ENCODE assay signal across 12 cellular contexts in genomic region chrX:1178580-1179057, GRCh38. TPM values are rescaled to one million over a fixed set of nuclear protein-coding genes. Genes with fewer than 3 reads are reported as not detected.
A peak's percentile ranks its signal among the peaks of the same experiment; 100 is the strongest.
DNase-seq lines count a peak whose midpoint lies in the region; ATAC-seq and TF ChIP-seq lines count a peak whose summit lies in the region.
"Had no signal": no experiment of that assay in that cellular context is flagged by ENCODE, and none has a peak within 500 bp of the region (broad histone marks: within the 10 kb centered on the region; RNA-seq: fewer than 3 reads in every experiment).

No MANE protein-coding gene starts in this region.

- intact Hi-C loops in activated T-helper 2 cell treated with anti-CD3 and anti-CD28 coated beads, Interferon-gamma antibody, Interleukin-2, Interleukin-4, amounts not matched to agents 10 μg/mL and 5 μg/mL and 100 μg/mL, durations not matched to agents 14 hours and 24 hours and 36 hours (cut with micrococcal nuclease) = no loop called here
- intact Hi-C loops in breast epithelium (cut with DNase I; ENCODE audit: low total_unique reads) = no loop called here

- H3K4me1 Mint-ChIP-seq in activated T-helper 2 cell treated with anti-CD3 and anti-CD28 coated beads, Interferon-gamma antibody, Interleukin-2, Interleukin-4, amounts not matched to agents 10 μg/mL and 5 μg/mL and 100 μg/mL, durations not matched to agents 14 hours and 24 hours and 36 hours (ENCODE audit: low read depth) = peaks cover 1% of the 10 kb centered on the region
- H3K4me1 Mint-ChIP-seq in mesothelial cell of epicardium = peaks cover 7% of the 10 kb centered on the region

- no peaks in the 10 kb centered on the region for H3K9me3 Mint-ChIP-seq in activated T-helper 2 cell treated with anti-CD3 and anti-CD28 coated beads, Interferon-gamma antibody, Interleukin-2, Interleukin-4, amounts not matched to agents 10 μg/mL and 5 μg/mL and 100 μg/mL, durations not matched to agents 14 hours and 24 hours and 36 hours
- H3K9me3 Mint-ChIP-seq in mesothelial cell of epicardium = no peaks in the 10 kb centered on the region

- H3K9me3 ChIP-seq in breast epithelium = no peaks in the 10 kb centered on the region

- no peaks in the 10 kb centered on the region for H3K4me1 ChIP-seq in breast epithelium

- H3K27ac Mint-ChIP-seq in activated T-helper 2 cell treated with anti-CD3 and anti-CD28 coated beads, Interferon-gamma antibody, Interleukin-2, Interleukin-4, amounts not matched to agents 10 μg/mL and 5 μg/mL and 100 μg/mL, durations not matched to agents 14 hours and 24 hours and 36 hours = no peak overlapping the region
- peak overlapping the region; percentile 64 for H3K27ac Mint-ChIP-seq in mesothelial cell of epicardium

- H3K27me3 ChIP-seq in breast epithelium = peaks cover 0 to 7% of the 10 kb centered on the region in 2 donors

- H3K27me3 Mint-ChIP-seq in activated T-helper 2 cell treated with anti-CD3 and anti-CD28 coated beads, Interferon-gamma antibody, Interleukin-2, Interleukin-4, amounts not matched to agents 10 μg/mL and 5 μg/mL and 100 μg/mL, durations not matched to agents 14 hours and 24 hours and 36 hours (ENCODE audit: low read depth) = no peaks in the 10 kb centered on the region
- H3K27me3 Mint-ChIP-seq in mesothelial cell of epicardium (ENCODE audit: low read depth) = no peaks in the 10 kb centered on the region

- H3K36me3 Mint-ChIP-seq in activated T-helper 2 cell treated with anti-CD3 and anti-CD28 coated beads, Interferon-gamma antibody, Interleukin-2, Interleukin-4, amounts not matched to agents 10 μg/mL and 5 μg/mL and 100 μg/mL, durations not matched to agents 14 hours and 24 hours and 36 hours (ENCODE audit: low read depth) = no peaks in the 10 kb centered on the region
- no peaks in the 10 kb centered on the region for H3K36me3 Mint-ChIP-seq in mesothelial cell of epicardium

- H3K27ac ChIP-seq in breast epithelium = no peak overlapping the region
- H3K27ac ChIP-seq: WERI-Rb-1 had no signal

- peak overlapping the region; percentile 38 for H3K4me3 ChIP-seq in HFF-Myc (replicated peaks; ENCODE audit: low read depth, low read length)
- no peak overlapping the region for H3K4me3 ChIP-seq in breast epithelium

- ATAC-seq in GM18511 (IDR thresholded peaks at IDR 0.05; ENCODE audit: unreplicated experiment) = no peak
- ATAC-seq: left colon had no signal

- no peak overlapping the region for H3K4me3 Mint-ChIP-seq in activated T-helper 2 cell treated with anti-CD3 and anti-CD28 coated beads, Interferon-gamma antibody, Interleukin-2, Interleukin-4, amounts not matched to agents 10 μg/mL and 5 μg/mL and 100 μg/mL, durations not matched to agents 14 hours and 24 hours and 36 hours (ENCODE audit: low read depth)
- peak overlapping the region; percentile 56 for H3K4me3 Mint-ChIP-seq in mesothelial cell of epicardium

- no peak for TF ChIP-seq CTCF in HFF-Myc (IDR thresholded peaks at IDR 0.05; ENCODE audit: low read depth, low read length, missing control alignments)
- TF ChIP-seq CTCF in mesothelial cell of epicardium (IDR thresholded peaks at IDR 0.05; ENCODE audit: unreplicated experiment) = no peak
- TF ChIP-seq CTCF in breast epithelium (IDR thresholded peaks at IDR 0.05) = no peak

- TF ChIP-seq POLR2A in breast epithelium (IDR thresholded peaks at IDR 0.05) = no peak

- DNase-seq in DMS114 treated with DMSO at 0.1 percent for 48 hours (lab: John Stamatoyannopoulos, UW; ENCODE audit: unreplicated experiment) (peak; percentile 15), HFF-Myc (ENCODE audit: extremely low read depth, low read depth) (no peak), mesothelial cell of epicardium (ENCODE audit: low spot score in 2 of 2, unreplicated experiment in 2 of 2) (peak; percentile 47 to 61), UCSD-AML1 (lab: John Stamatoyannopoulos, UW; ENCODE audit: unreplicated experiment) (no peak), HuH-7 (ENCODE audit: low spot score) (no peak), breast epithelium (ENCODE audit: low spot score in 2 of 2) (no peak)
- peak; percentile 9 for DNase-seq in activated T-helper 2 cell treated with anti-CD3 and anti-CD28 coated beads, Interferon-gamma antibody, Interleukin-2, Interleukin-4, amounts not matched to agents 10 μg/mL and 5 μg/mL and 100 μg/mL, durations not matched to agents 14 hours and 24 hours and 36 hours (ENCODE audit: low spot score)
- DNase-seq: DND-41, H7, left colon, WERI-Rb-1 had no signal

- H3K36me3 ChIP-seq in breast epithelium = no peaks in the 10 kb centered on the region
- H3K36me3 ChIP-seq: WERI-Rb-1 had no signal

RNA-seq across cellular contexts. Expression of gene CRLF2, which starts 33.8 kb away (rescaled TPM):
- total RNA-seq in activated T-helper 2 cell treated with anti-CD3 and anti-CD28 coated beads, Interferon-gamma antibody, Interleukin-2, Interleukin-4, amounts not matched to agents 10 μg/mL and 5 μg/mL and 100 μg/mL, durations not matched to agents 14 hours and 24 hours and 36 hours = 5.6 and 6.0 TPM in 2 replicates
- total RNA-seq in mesothelial cell of epicardium (not detected in 3 replicates), breast epithelium (under 1 TPM in 2 of 3 donors, not detected in 1; 0.88 to 0.96 TPM)
- total RNA-seq: H7 had no signal

Comparison
In these comparisons a context has a peak if more than half of its experiments do, and no peak if none do; other contexts are left out.
1. DNase-seq: peak in DMS114 treated with DMSO at 0.1 percent for 48 hours (single experiment), activated T-helper 2 cell treated with anti-CD3 and anti-CD28 coated beads, Interferon-gamma antibody, Interleukin-2, Interleukin-4, amounts not matched to agents 10 μg/mL and 5 μg/mL and 100 μg/mL, durations not matched to agents 14 hours and 24 hours and 36 hours (single experiment) and mesothelial cell of epicardium (2 of 2); none in HFF-Myc (single experiment), UCSD-AML1 (single experiment), HuH-7 (single experiment) and breast epithelium (0 of 2).